In genomic region chr17:29039764-29040598, GRCh38 we compare ENCODE assay signal across 11 cellular contexts. TPM values are rescaled to one million over a fixed set of nuclear protein-coding genes. Genes with fewer than 3 reads are reported as not detected.
DNase-seq lines count a peak whose midpoint lies in the region; ATAC-seq and TF ChIP-seq lines count a peak whose summit lies in the region.
"Had no signal": no experiment of that assay in that cellular context is flagged by ENCODE, and none has a peak within 500 bp of the region (broad histone marks: within the 10 kb centered on the region; RNA-seq: fewer than 3 reads in every experiment).

No MANE protein-coding gene starts in this region.

- in situ Hi-C loops in brain microvascular endothelial cell (cut with HindIII; ENCODE audit: low pct_ligation_motif_present, low sequenced_read_pairs) = no loop called here

- DNase-seq in AG08396 (ENCODE audit: low spot score) = peak; percentile 30
- peak; percentile 87 for DNase-seq in HT1080 (ENCODE audit: low read depth)
- peak; percentile 67 for DNase-seq in brain microvascular endothelial cell
- peak in 1 of 2 donors; percentile 46 for DNase-seq in left lung
- DNase-seq in DMS153 (lab: John Stamatoyannopoulos, UW) = no peak
- DNase-seq in DMS 273 treated with DMSO at 0.1 percent for 48 hours (lab: John Stamatoyannopoulos, UW) = no peak
- DNase-seq: CD4-positive, alpha-beta memory T cell; naive B cell had no signal

- peaks cover 0 to 3% of the 10 kb centered on the region in 2 donors for H3K9me3 ChIP-seq in left lung

- peaks cover 22% of the 10 kb centered on the region for H3K27me3 ChIP-seq in brain microvascular endothelial cell (replicated peaks)
- H3K27me3 ChIP-seq in left lung = peaks cover 0 to 34% of the 10 kb centered on the region in 2 donors

- ATAC-seq in left lung (peak; percentile 33), HG03571 (IDR thresholded peaks at IDR 0.05; ENCODE audit: unreplicated experiment) (no peak), HG03159 (IDR thresholded peaks at IDR 0.05; ENCODE audit: unreplicated experiment) (no peak)

- H3K36me3 ChIP-seq in brain microvascular endothelial cell (replicated peaks) (no peaks in the 10 kb centered on the region), left lung (no peaks in the 10 kb centered on the region)

- peaks cover 6 to 15% of the 10 kb centered on the region in 2 donors for H3K4me1 ChIP-seq in left lung

- no peak for TF ChIP-seq CTCF in brain microvascular endothelial cell (IDR thresholded peaks at IDR 0.05; ENCODE audit: low read depth, low read length, missing control alignments)
- no peak for TF ChIP-seq CTCF in left lung (IDR thresholded peaks at IDR 0.05)

- intact Hi-C loops in left lung (cut with DNase I) = no loop called here

- no peak overlapping the region for H3K4me3 ChIP-seq in brain microvascular endothelial cell (ENCODE audit: low read depth, low read length)
- H3K4me3 ChIP-seq in left lung = no peak overlapping the region

- H3K27ac ChIP-seq in brain microvascular endothelial cell (no peak overlapping the region), left lung (no peak overlapping the region)

RNA-seq across cellular contexts. Expression of gene PIPOX, which starts 3.0 kb away (rescaled TPM):
- total RNA-seq in HT1080 (2014; rRNA removed; shearing (Covaris generic)) = 0.14 and 0.33 TPM in 2 replicates
- polyA plus RNA-seq in HT1080 (2015; cell fraction: cytosol; rRNA removed) = not detected in 2 replicates
- 1.6 TPM in 1 of 2 replicates, not detected in the other for polyA plus RNA-seq in HT1080 (2015; cell fraction: nucleus; rRNA removed)
- total RNA-seq in left lung = 1 to 10 TPM; 1.1 to 1.3 TPM

RNA-seq across cellular contexts. Expression of gene SEZ6, which starts 34.1 kb away (rescaled TPM):
- total RNA-seq in HT1080 (2014; rRNA removed; shearing (Covaris generic)) = not detected in 2 replicates
- polyA plus RNA-seq in HT1080 (2015; cell fraction: cytosol; rRNA removed) = 0.40 TPM in 1 of 2 replicates, not detected in the other
- polyA plus RNA-seq in HT1080 (2015; cell fraction: nucleus; rRNA removed) = 0.05 TPM in 1 of 2 replicates, not detected in the other
- total RNA-seq in left lung = under 1 TPM in 1 of 2 donors, not detected in 1; 0.09 TPM
- total RNA-seq: CD4-positive, alpha-beta memory T cell; glomerular endothelial cell had no signal

Comparison
In these comparisons a context has a peak if more than half of its experiments do, and no peak if none do; other contexts are left out.
1. DNase-seq: peak in AG08396 (single experiment), HT1080 (single experiment) and brain microvascular endothelial cell (single experiment); none in DMS153 (single experiment) and DMS 273 treated with DMSO at 0.1 percent for 48 hours (single experiment).